ENCODE assay signal across 14 cellular contexts in genomic region chr1:59333626-59334277, GRCh38. TPM values are rescaled to one million over a fixed set of nuclear protein-coding genes. Genes with fewer than 3 reads are reported as not detected.
DNase-seq lines count a peak whose midpoint lies in the region; ATAC-seq, FAIRE-seq and TF ChIP-seq lines count a peak whose summit lies in the region.
"Had no signal": no experiment of that assay in that cellular context is flagged by ENCODE, and none has a peak within 500 bp of the region (broad histone marks: within the 10 kb centered on the region; RNA-seq: fewer than 3 reads in every experiment).

No MANE protein-coding gene starts in this region.

- H3K9me3 ChIP-seq in endothelial cell of umbilical vein (replicated peaks; ENCODE audit: control insufficient read depth, insufficient read depth, low read length): no peaks in the 10 kb centered on the region
- H3K9me3 ChIP-seq: pancreas had no signal

- no peaks in the 10 kb centered on the region for H3K27me3 Mint-ChIP-seq in activated naive CD4-positive, alpha-beta T cell treated with anti-CD3 and anti-CD28 coated beads, Interleukin-2, amount 10 ng/mL, durations not matched to agents 7 days and 5 days
- H3K27me3 Mint-ChIP-seq: IgD-negative memory B cell, memory B cell had no signal

- H3K9me1 ChIP-seq in endothelial cell of umbilical vein (replicated peaks; ENCODE audit: control insufficient read depth, extremely low read depth, insufficient read depth, low read length): no peaks in the 10 kb centered on the region

- no peaks in the 10 kb centered on the region for H3K79me2 ChIP-seq in endothelial cell of umbilical vein (ENCODE audit: control insufficient read depth, insufficient read depth, low read length)

- peaks cover 32% of the 10 kb centered on the region for H3K4me1 ChIP-seq in endothelial cell of umbilical vein (ENCODE audit: control insufficient read depth, extremely low read depth, insufficient read depth, low read length)
- H3K4me1 ChIP-seq: pancreas had no signal

- CTCF ChIA-PET in activated naive CD4-positive, alpha-beta T cell treated with anti-CD3 and anti-CD28 coated beads, Interleukin-2, amount 10 ng/mL, durations not matched to agents 7 days and 5 days (lab: Charles Lee): no interaction called here
- CTCF ChIA-PET in endothelial cell of umbilical vein (lab: Charles Lee): no interaction called here

- dilution Hi-C loops in endothelial cell of umbilical vein (cut with MboI; ENCODE audit: extremely low pct_ligation_motif_present, low sequenced_read_pairs): no loop called here

- H3K9ac ChIP-seq in endothelial cell of umbilical vein (replicated peaks; ENCODE audit: extremely low read depth, insufficient read depth, low read length): no peak overlapping the region

- peaks cover 28% of the 10 kb centered on the region for H3K4me1 Mint-ChIP-seq in activated naive CD4-positive, alpha-beta T cell treated with anti-CD3 and anti-CD28 coated beads, Interleukin-2, amount 10 ng/mL, durations not matched to agents 7 days and 5 days
- H3K4me1 Mint-ChIP-seq: memory B cell had no signal

- H3K4me2 ChIP-seq in endothelial cell of umbilical vein (ENCODE audit: insufficient read depth, low read length): peak overlapping the region; percentile 49

- ATAC-seq in stimulated activated naive CD8-positive, alpha-beta T cell treated with anti-CD3 and anti-CD28 coated beads, Interleukin-15, Interleukin-2, amounts not matched to agents 100 U/mL and 50 U/mL, for 24 hours: peak; percentile 57
- ATAC-seq in HG03025 (IDR thresholded peaks at IDR 0.05; ENCODE audit: low FRiP score, unreplicated experiment): no peak
- ATAC-seq: pancreas had no signal

- H3K27ac Mint-ChIP-seq in activated naive CD4-positive, alpha-beta T cell treated with anti-CD3 and anti-CD28 coated beads, Interleukin-2, amount 10 ng/mL, durations not matched to agents 7 days and 5 days: peak overlapping the region; percentile 86
- H3K27ac Mint-ChIP-seq: IgD-negative memory B cell, memory B cell had no signal

- no peaks in the 10 kb centered on the region for H3K36me3 Mint-ChIP-seq in activated naive CD4-positive, alpha-beta T cell treated with anti-CD3 and anti-CD28 coated beads, Interleukin-2, amount 10 ng/mL, durations not matched to agents 7 days and 5 days

- no peak overlapping the region for H3K4me3 Mint-ChIP-seq in activated naive CD4-positive, alpha-beta T cell treated with anti-CD3 and anti-CD28 coated beads, Interleukin-2, amount 10 ng/mL, durations not matched to agents 7 days and 5 days
- H3K4me3 Mint-ChIP-seq: H9, IgD-negative memory B cell, memory B cell had no signal

- intact Hi-C loops in endothelial cell of umbilical vein (cut with micrococcal nuclease): no loop called here

- H2AFZ ChIP-seq in endothelial cell of umbilical vein (ENCODE audit: low read depth, low read length): no peak overlapping the region

- TF ChIP-seq CTCF in endothelial cell of umbilical vein (IDR thresholded peaks at IDR 0.05; ENCODE audit: extremely low read depth in 1 of 2, insufficient read depth in 1 of 2, low read depth in 1 of 2, low read length in 2 of 2): no peak

- no peak overlapping the region for H3K4me3 ChIP-seq in endothelial cell of umbilical vein (replicated peaks in 1 of 3; ENCODE audit: insufficient read depth in 1 of 3, low read depth in 1 of 3, low read length in 3 of 3)
- H3K4me3 ChIP-seq: pancreas had no signal

- no peaks in the 10 kb centered on the region for H4K20me1 ChIP-seq in endothelial cell of umbilical vein (replicated peaks; ENCODE audit: control insufficient read depth, extremely low read depth, insufficient read depth, low read length)

- no peak for TF ChIP-seq POLR2A in endothelial cell of umbilical vein (IDR thresholded peaks at IDR 0.05; ENCODE audit: low read depth, low read length)

- POLR2A ChIA-PET in endothelial cell of umbilical vein (lab: Charles Lee): no interaction called here

- DNase-seq in activated naive CD4-positive, alpha-beta T cell treated with anti-CD3 and anti-CD28 coated beads, Interleukin-2, amount 10 ng/mL, durations not matched to agents 7 days and 5 days: no peak
- no peak for DNase-seq in activated naive CD4-positive, alpha-beta T cell treated with anti-CD3 and anti-CD28 coated beads, Interleukin-2, amount 50 U/mL, for 16 hours
- DNase-seq in SKM-1 (lab: John Stamatoyannopoulos, UW; ENCODE audit: unreplicated experiment) (peak; percentile 49), endothelial cell of umbilical vein (ENCODE audit: low read depth, low spot score) (no peak), GDM1 (lab: John Stamatoyannopoulos, UW) (no peak), NCI-H524 treated with DMSO at 0.1 percent for 48 hours (lab: John Stamatoyannopoulos, UW) (no peak)
- DNase-seq in stimulated activated naive CD8-positive, alpha-beta T cell treated with anti-CD3 and anti-CD28 coated beads, Interleukin-15, Interleukin-2, amounts not matched to agents 100 U/mL and 50 U/mL, for 24 hours: no peak
- DNase-seq: H9, hippocampal formation, NCI-H2029 treated with DMSO at 0.1 percent for 48 hours, pancreas had no signal

- H3K27me3 ChIP-seq in endothelial cell of umbilical vein (ENCODE audit: control insufficient read depth in 2 of 2, insufficient read depth in 2 of 2, low read length in 2 of 2): no peaks in the 10 kb centered on the region
- H3K27me3 ChIP-seq: pancreas had no signal

- H3K36me3 ChIP-seq in endothelial cell of umbilical vein (ENCODE audit: control insufficient read depth in 2 of 2, extremely low read depth in 1 of 2, insufficient read depth in 2 of 2, low read length in 2 of 2): no peaks in the 10 kb centered on the region
- H3K36me3 ChIP-seq: pancreas had no signal

- H3K27ac ChIP-seq in endothelial cell of umbilical vein (ENCODE audit: insufficient read depth, low read depth, low read length): peak overlapping the region; percentile 45
- H3K27ac ChIP-seq: pancreas had no signal

- FAIRE-seq in endothelial cell of umbilical vein (lab: Jason Lieb, UNC): peak; percentile 59

- BruUV-seq in endothelial cell of umbilical vein (replicated peaks; lab: Mats Ljungman, UMichigan): no TSS peak

- no peaks in the 10 kb centered on the region for H3K9me3 Mint-ChIP-seq in activated naive CD4-positive, alpha-beta T cell treated with anti-CD3 and anti-CD28 coated beads, Interleukin-2, amount 10 ng/mL, durations not matched to agents 7 days and 5 days
- H3K9me3 Mint-ChIP-seq: H9, IgD-negative memory B cell, memory B cell had no signal

TF ChIP-seq in endothelial cell of umbilical vein, 7 proteins besides CTCF, POLR2A, EP300 and RAD21:
- TF ChIP-seq MAX (IDR thresholded peaks at IDR 0.05; ENCODE audit: insufficient read depth, insufficient read length) (no peak), FOS (IDR thresholded peaks at IDR 0.05; ENCODE audit: borderline replicate concordance, insufficient read depth, low read length) (peak; percentile 30)
TF ChIP-seq in endothelial cell of umbilical vein: peak in this region for 1.

RNA-seq across cellular contexts. Expression of gene FGGY, which starts 36.9 kb away (rescaled TPM):
- 5.6 and 8.3 TPM in 2 replicates for total RNA-seq in endothelial cell of umbilical vein
- polyA plus RNA-seq in endothelial cell of umbilical vein: 4.8 and 6.4 TPM in 2 replicates
- 4.6 and 5.4 TPM in 2 replicates for polyA plus RNA-seq in endothelial cell of umbilical vein (2011; cell fraction: cytosol; rRNA removed)
- 7.8 and 7.9 TPM in 2 replicates for polyA plus RNA-seq in endothelial cell of umbilical vein (2011; cell fraction: nucleus; rRNA removed)
- 2.7 and 4.0 TPM in 2 replicates for polyA plus RNA-seq in endothelial cell of umbilical vein (2012)
- 18.0 and 20.4 TPM in 2 replicates for polyA minus RNA-seq in endothelial cell of umbilical vein
- 8.5 TPM for polyA minus RNA-seq in endothelial cell of umbilical vein (2011; cell fraction: cytosol; rRNA and poly(A)+ RNA removed)
- polyA minus RNA-seq in endothelial cell of umbilical vein (2011; cell fraction: nucleus; rRNA and poly(A)+ RNA removed): 23.9 and 31.1 TPM in 2 replicates
